Comparison of ENCODE assay signal across 8 cellular contexts in genomic region chr22:42518637-42519543, GRCh38. TPM values are rescaled to one million over a fixed set of nuclear protein-coding genes. Genes with fewer than 3 reads are reported as not detected.
DNase-seq lines count a peak whose midpoint lies in the region; ATAC-seq and TF ChIP-seq lines count a peak whose summit lies in the region.
"Not testable (repeated sequence)": the region's sequence is repeated elsewhere in the genome, so short reads cannot be mapped to it uniquely, and the experiment has no call there.

No MANE protein-coding gene starts in this region.

- not testable (repeated sequence) for H3K9me3 Mint-ChIP-seq in activated naive CD8-positive, alpha-beta T cell treated with anti-CD3 and anti-CD28 coated beads, Interleukin-2, amount 50 U/mL, for 24 hours; memory B cell

- ATAC-seq in GM18909 (IDR thresholded peaks at IDR 0.05; ENCODE audit: poor library complexity, unreplicated experiment) (peak; percentile 38), HG03025 (IDR thresholded peaks at IDR 0.05; ENCODE audit: low FRiP score, unreplicated experiment) (peak; percentile 20), memory B cell (ENCODE audit: low read depth) (peak; percentile 55)
- ATAC-seq in activated naive CD8-positive, alpha-beta T cell treated with anti-CD3 and anti-CD28 coated beads, Interleukin-2, amount 50 U/mL, for 24 hours: not testable (repeated sequence)

- TF ChIP-seq CTCF in AG04450 (IDR thresholded peaks at IDR 0.05; ENCODE audit: low read depth, low read length); Peyer's patch (IDR thresholded peaks at IDR 0.05); esophagus squamous epithelium (IDR thresholded peaks at IDR 0.05): not testable (repeated sequence)

- H3K27ac ChIP-seq in AG04450 (ENCODE audit: low read depth, low read length): not testable (repeated sequence)
- H3K27ac ChIP-seq in Peyer's patch: peak overlapping the region; percentile 78 to 90 (median 85)
- H3K27ac ChIP-seq in esophagus squamous epithelium: peak overlapping the region; percentile 77 to 95 (median 93)

- POLR2A ChIA-PET in AG04450 (lab: Yijun Ruan, JAX): not testable (repeated sequence)

- H3K36me3 Mint-ChIP-seq in activated naive CD8-positive, alpha-beta T cell treated with anti-CD3 and anti-CD28 coated beads, Interleukin-2, amount 50 U/mL, for 24 hours (ENCODE audit: low read depth): peaks cover 25% of the 10 kb centered on the region
- H3K36me3 Mint-ChIP-seq in memory B cell: not testable (repeated sequence)

- not testable (repeated sequence) for DNase-seq in AG04450 (ENCODE audit: low read depth, low spot score); Peyer's patch; activated naive CD8-positive, alpha-beta T cell treated with anti-CD3 and anti-CD28 coated beads, Interleukin-2, amount 50 U/mL, for 24 hours; esophagus squamous epithelium (lab: John Stamatoyannopoulos, UW); memory B cell (ENCODE audit: low spot score in 2 of 2); skeletal muscle cell (ENCODE audit: low read depth)

- H3K27me3 Mint-ChIP-seq in activated naive CD8-positive, alpha-beta T cell treated with anti-CD3 and anti-CD28 coated beads, Interleukin-2, amount 50 U/mL, for 24 hours; memory B cell: not testable (repeated sequence)

- H3K4me1 Mint-ChIP-seq in activated naive CD8-positive, alpha-beta T cell treated with anti-CD3 and anti-CD28 coated beads, Interleukin-2, amount 50 U/mL, for 24 hours: peaks cover 23% of the 10 kb centered on the region
- H3K4me1 Mint-ChIP-seq in memory B cell: not testable (repeated sequence)

- CTCF ChIA-PET in AG04450 (lab: Charles Lee): not testable (repeated sequence)

- H3K27me3 ChIP-seq in AG04450 (ENCODE audit: control insufficient read depth, insufficient read depth, low read length); Peyer's patch; esophagus squamous epithelium: not testable (repeated sequence)

- TF ChIP-seq POLR2A in Peyer's patch (IDR thresholded peaks at IDR 0.05); esophagus squamous epithelium (IDR thresholded peaks at IDR 0.05): not testable (repeated sequence)

- not testable (repeated sequence) for H3K9me3 ChIP-seq in AG04450 (ENCODE audit: control insufficient read depth, insufficient read depth, low read length); Peyer's patch; esophagus squamous epithelium

- H3K4me1 ChIP-seq in Peyer's patch (peaks cover 0 to 13% (median 0%) of the 10 kb centered on the region in 4 donors), esophagus squamous epithelium (peaks cover 11 to 22% (median 12%) of the 10 kb centered on the region in 3 donors)

- intact Hi-C loops in esophagus squamous epithelium (cut with DNase I): not testable (repeated sequence)

- peak overlapping the region; percentile 99 for H3K27ac Mint-ChIP-seq in activated naive CD8-positive, alpha-beta T cell treated with anti-CD3 and anti-CD28 coated beads, Interleukin-2, amount 50 U/mL, for 24 hours
- H3K27ac Mint-ChIP-seq in memory B cell: peak overlapping the region; percentile 97

- H3K36me3 ChIP-seq in Peyer's patch (peaks cover 0 to 36% (median 0%) of the 10 kb centered on the region in 3 donors), esophagus squamous epithelium (peaks cover 0 to 41% (median 13%) of the 10 kb centered on the region in 3 donors)

- WGBS in esophagus squamous epithelium, 2 donors: 1 to 5% methylated on average over 11 to 15 of the region's 30 CpGs

- peak overlapping the region; percentile 98 for H3K4me3 Mint-ChIP-seq in activated naive CD8-positive, alpha-beta T cell treated with anti-CD3 and anti-CD28 coated beads, Interleukin-2, amount 50 U/mL, for 24 hours
- peak overlapping the region; percentile 96 for H3K4me3 Mint-ChIP-seq in memory B cell

- H3K4me3 ChIP-seq in AG04450 (ENCODE audit: low read depth, low read length): peak overlapping the region; percentile 72
- peak overlapping the region; percentile 66 to 93 (median 82) for H3K4me3 ChIP-seq in Peyer's patch
- peak overlapping the region; percentile 75 to 95 (median 82) for H3K4me3 ChIP-seq in esophagus squamous epithelium
- peak overlapping the region; percentile 76 for H3K4me3 ChIP-seq in skeletal muscle cell (ENCODE audit: low read depth, low read length)

RNA-seq across cellular contexts. Expression of gene RRP7A, which starts 0.7 kb away (rescaled TPM):
- 17.4 and 21.8 TPM in 2 replicates for polyA plus RNA-seq in AG04450 (2011; rRNA removed)
- polyA minus RNA-seq in AG04450 (2011; rRNA and poly(A)+ RNA removed): 12.4 and 13.1 TPM in 2 replicates
- total RNA-seq in Peyer's patch: 10 to 100 TPM; 21.7 to 33.0 (median 27.3) TPM
- 10 to 100 TPM; 19.1 to 35.1 (median 26.1) TPM for total RNA-seq in esophagus squamous epithelium

RNA-seq across cellular contexts. Expression of gene SERHL2, which starts 34.9 kb away (rescaled TPM):
- 6.6 and 9.0 TPM in 2 replicates for polyA plus RNA-seq in AG04450 (2011; rRNA removed)
- polyA minus RNA-seq in AG04450 (2011; rRNA and poly(A)+ RNA removed): 1.7 and 2.8 TPM in 2 replicates
- 10 to 100 TPM in 1 of 4 donors, 1 to 10 TPM in 2, not detected in 1; 1.7 to 11.6 (median 3.2) TPM for total RNA-seq in Peyer's patch
- 1 to 10 TPM; 2.1 to 5.1 (median 3.6) TPM for total RNA-seq in esophagus squamous epithelium
